Comparison of ENCODE assay signal across 1 cellular context in the genomic region with DNA sequence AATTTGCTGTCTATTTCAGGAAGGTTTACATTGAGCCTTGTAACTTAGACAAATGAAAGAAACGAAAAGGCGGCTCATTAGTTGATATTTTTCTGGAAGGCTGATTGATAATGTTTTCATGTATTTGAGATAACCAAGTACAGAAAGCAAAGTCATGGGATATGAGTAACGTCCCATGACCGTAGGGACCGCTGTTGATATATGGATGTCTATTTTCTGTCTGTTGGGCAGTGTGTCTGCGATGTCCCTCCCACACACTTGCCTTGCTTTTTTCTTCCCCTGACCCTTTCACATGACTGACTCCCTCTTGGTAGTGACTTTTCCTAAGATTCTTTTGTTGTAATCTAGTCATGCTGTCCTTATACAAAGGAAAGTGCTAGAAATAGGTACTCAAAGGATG.
TF ChIP-seq lines count a peak whose summit lies in the region.

No MANE protein-coding gene starts in this region.

TF ChIP-seq in K562, 482 proteins besides CTCF, POLR2A, EP300 and RAD21 (continued from another document and continues in another):
- TF ChIP-seq, protein P1, sequence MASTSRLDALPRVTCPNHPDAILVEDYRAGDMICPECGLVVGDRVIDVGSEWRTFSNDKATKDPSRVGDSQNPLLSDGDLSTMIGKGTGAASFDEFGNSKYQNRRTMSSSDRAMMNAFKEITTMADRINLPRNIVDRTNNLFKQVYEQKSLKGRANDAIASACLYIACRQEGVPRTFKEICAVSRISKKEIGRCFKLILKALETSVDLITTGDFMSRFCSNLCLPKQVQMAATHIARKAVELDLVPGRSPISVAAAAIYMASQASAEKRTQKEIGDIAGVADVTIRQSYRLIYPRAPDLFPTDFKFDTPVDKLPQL (IDR thresholded peaks at IDR 0.05; ENCODE audit: extremely low read depth, insufficient read length) = no peak
- TF ChIP-seq PTBP1 (IDR thresholded peaks at IDR 0.05; ENCODE audit: low read depth, low read length) (no peak), PHB2 (IDR thresholded peaks at IDR 0.05; ENCODE audit: low read depth) (no peak), LEF1 (IDR thresholded peaks at IDR 0.05) (no peak), POU5F1 (IDR thresholded peaks at IDR 0.05; ENCODE audit: borderline replicate concordance, low read depth, low read length, partially characterized antibody) (no peak), ERF (CRISPR knock-in tag; IDR thresholded peaks at IDR 0.05) (no peak), YBX1 (IDR thresholded peaks at IDR 0.05) (no peak), EZH2 (IDR thresholded peaks at IDR 0.05; ENCODE audit: borderline replicate concordance, low read depth, low read length) (no peak), HOXB6 (CRISPR knock-in tag; IDR thresholded peaks at IDR 0.05; ENCODE audit: borderline replicate concordance) (no peak), BMI1 (IDR thresholded peaks at IDR 0.05; ENCODE audit: low read length) (no peak), TAF7 (tag; IDR thresholded peaks at IDR 0.05) (no peak), CHD4 (IDR thresholded peaks at IDR 0.05; ENCODE audit: insufficient read depth, insufficient replicate concordance, low read depth, low read length, poor library complexity, severe bottlenecking) (no peak), SRSF1 (IDR thresholded peaks at IDR 0.05; ENCODE audit: low read depth, low read length) (no peak), NR2C1 (IDR thresholded peaks at IDR 0.05) (no peak), NR2C1 (tag; IDR thresholded peaks at IDR 0.05) (0 out of 2 replicates have a peak, but pooled peaks have one; percentile 19), RFX7 (CRISPR knock-in tag; IDR thresholded peaks at IDR 0.05) (no peak), ZNF830 (CRISPR knock-in tag; IDR thresholded peaks at IDR 0.05) (no peak), CHD2 (IDR thresholded peaks at IDR 0.05; ENCODE audit: low read depth, low read length) (no peak), ZBTB1 (CRISPR knock-in tag; IDR thresholded peaks at IDR 0.05; ENCODE audit: borderline replicate concordance, low read depth) (no peak), HLTF (IDR thresholded peaks at IDR 0.05) (no peak), HDAC3 (IDR thresholded peaks at IDR 0.05; ENCODE audit: borderline replicate concordance, partially characterized antibody) (no peak), ZNF133 (CRISPR knock-in tag; IDR thresholded peaks at IDR 0.05) (no peak), SMC3 (conservative IDR thresholded peaks at IDR 0.05; ENCODE audit: insufficient read depth, low read depth, low read length) (no peak), MCM3 (IDR thresholded peaks at IDR 0.05) (no peak), ZFP1 (CRISPR knock-in tag; IDR thresholded peaks at IDR 0.05) (no peak), GATAD2A (IDR thresholded peaks at IDR 0.05) (no peak), ZNF121 (CRISPR knock-in tag; conservative IDR thresholded peaks at IDR 0.05) (no peak), CBFB (CRISPR knock-in tag; IDR thresholded peaks at IDR 0.05) (no peak), RBM17 (IDR thresholded peaks at IDR 0.05; ENCODE audit: borderline replicate concordance, low read depth, low read length) (no peak), ZNF583 (CRISPR knock-in tag; IDR thresholded peaks at IDR 0.05) (no peak), MEIS2 (IDR thresholded peaks at IDR 0.05; ENCODE audit: partially characterized antibody) (peak; percentile 96), CCAR2 (IDR thresholded peaks at IDR 0.05; ENCODE audit: low read depth, low read length) (no peak), ZSCAN29 (IDR thresholded peaks at IDR 0.05) (no peak), TRIM28 (IDR thresholded peaks at IDR 0.05) (no peak), ZBTB7A (IDR thresholded peaks at IDR 0.05; ENCODE audit: borderline replicate concordance, control insufficient read depth, low read depth, low read length) (no peak), ZEB2 (IDR thresholded peaks at IDR 0.05) (no peak)
- TF ChIP-seq, protein P2, sequence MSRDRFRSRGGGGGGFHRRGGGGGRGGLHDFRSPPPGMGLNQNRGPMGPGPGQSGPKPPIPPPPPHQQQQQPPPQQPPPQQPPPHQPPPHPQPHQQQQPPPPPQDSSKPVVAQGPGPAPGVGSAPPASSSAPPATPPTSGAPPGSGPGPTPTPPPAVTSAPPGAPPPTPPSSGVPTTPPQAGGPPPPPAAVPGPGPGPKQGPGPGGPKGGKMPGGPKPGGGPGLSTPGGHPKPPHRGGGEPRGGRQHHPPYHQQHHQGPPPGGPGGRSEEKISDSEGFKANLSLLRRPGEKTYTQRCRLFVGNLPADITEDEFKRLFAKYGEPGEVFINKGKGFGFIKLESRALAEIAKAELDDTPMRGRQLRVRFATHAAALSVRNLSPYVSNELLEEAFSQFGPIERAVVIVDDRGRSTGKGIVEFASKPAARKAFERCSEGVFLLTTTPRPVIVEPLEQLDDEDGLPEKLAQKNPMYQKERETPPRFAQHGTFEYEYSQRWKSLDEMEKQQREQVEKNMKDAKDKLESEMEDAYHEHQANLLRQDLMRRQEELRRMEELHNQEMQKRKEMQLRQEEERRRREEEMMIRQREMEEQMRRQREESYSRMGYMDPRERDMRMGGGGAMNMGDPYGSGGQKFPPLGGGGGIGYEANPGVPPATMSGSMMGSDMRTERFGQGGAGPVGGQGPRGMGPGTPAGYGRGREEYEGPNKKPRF (IDR thresholded peaks at IDR 0.05; ENCODE audit: low read depth, low read length) = no peak
- TF ChIP-seq, protein P3, sequence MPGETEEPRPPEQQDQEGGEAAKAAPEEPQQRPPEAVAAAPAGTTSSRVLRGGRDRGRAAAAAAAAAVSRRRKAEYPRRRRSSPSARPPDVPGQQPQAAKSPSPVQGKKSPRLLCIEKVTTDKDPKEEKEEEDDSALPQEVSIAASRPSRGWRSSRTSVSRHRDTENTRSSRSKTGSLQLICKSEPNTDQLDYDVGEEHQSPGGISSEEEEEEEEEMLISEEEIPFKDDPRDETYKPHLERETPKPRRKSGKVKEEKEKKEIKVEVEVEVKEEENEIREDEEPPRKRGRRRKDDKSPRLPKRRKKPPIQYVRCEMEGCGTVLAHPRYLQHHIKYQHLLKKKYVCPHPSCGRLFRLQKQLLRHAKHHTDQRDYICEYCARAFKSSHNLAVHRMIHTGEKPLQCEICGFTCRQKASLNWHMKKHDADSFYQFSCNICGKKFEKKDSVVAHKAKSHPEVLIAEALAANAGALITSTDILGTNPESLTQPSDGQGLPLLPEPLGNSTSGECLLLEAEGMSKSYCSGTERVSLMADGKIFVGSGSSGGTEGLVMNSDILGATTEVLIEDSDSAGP (CRISPR knock-in tag; IDR thresholded peaks at IDR 0.05) = no peak
- TF ChIP-seq, protein P4, sequence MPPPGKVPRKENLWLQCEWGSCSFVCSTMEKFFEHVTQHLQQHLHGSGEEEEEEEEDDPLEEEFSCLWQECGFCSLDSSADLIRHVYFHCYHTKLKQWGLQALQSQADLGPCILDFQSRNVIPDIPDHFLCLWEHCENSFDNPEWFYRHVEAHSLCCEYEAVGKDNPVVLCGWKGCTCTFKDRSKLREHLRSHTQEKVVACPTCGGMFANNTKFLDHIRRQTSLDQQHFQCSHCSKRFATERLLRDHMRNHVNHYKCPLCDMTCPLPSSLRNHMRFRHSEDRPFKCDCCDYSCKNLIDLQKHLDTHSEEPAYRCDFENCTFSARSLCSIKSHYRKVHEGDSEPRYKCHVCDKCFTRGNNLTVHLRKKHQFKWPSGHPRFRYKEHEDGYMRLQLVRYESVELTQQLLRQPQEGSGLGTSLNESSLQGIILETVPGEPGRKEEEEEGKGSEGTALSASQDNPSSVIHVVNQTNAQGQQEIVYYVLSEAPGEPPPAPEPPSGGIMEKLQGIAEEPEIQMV (tag; conservative IDR thresholded peaks at IDR 0.05; ENCODE audit: low read depth) = no peak
- TF ChIP-seq, protein P5, sequence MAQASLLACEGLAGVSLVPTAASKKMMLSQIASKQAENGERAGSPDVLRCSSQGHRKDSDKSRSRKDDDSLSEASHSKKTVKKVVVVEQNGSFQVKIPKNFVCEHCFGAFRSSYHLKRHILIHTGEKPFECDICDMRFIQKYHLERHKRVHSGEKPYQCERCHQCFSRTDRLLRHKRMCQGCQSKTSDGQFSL (CRISPR knock-in tag; IDR thresholded peaks at IDR 0.05) = no peak
- TF ChIP-seq, protein P5 (tag; IDR thresholded peaks at IDR 0.05) = no peak
- TF ChIP-seq, protein P6, sequence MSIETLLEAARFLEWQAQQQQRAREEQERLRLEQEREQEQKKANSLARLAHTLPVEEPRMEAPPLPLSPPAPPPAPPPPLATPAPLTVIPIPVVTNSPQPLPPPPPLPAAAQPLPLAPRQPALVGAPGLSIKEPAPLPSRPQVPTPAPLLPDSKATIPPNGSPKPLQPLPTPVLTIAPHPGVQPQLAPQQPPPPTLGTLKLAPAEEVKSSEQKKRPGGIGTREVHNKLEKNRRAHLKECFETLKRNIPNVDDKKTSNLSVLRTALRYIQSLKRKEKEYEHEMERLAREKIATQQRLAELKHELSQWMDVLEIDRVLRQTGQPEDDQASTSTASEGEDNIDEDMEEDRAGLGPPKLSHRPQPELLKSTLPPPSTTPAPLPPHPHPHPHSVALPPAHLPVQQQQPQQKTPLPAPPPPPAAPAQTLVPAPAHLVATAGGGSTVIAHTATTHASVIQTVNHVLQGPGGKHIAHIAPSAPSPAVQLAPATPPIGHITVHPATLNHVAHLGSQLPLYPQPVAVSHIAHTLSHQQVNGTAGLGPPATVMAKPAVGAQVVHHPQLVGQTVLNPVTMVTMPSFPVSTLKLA (conservative IDR thresholded peaks at IDR 0.05) = no peak
- TF ChIP-seq, protein P7, sequence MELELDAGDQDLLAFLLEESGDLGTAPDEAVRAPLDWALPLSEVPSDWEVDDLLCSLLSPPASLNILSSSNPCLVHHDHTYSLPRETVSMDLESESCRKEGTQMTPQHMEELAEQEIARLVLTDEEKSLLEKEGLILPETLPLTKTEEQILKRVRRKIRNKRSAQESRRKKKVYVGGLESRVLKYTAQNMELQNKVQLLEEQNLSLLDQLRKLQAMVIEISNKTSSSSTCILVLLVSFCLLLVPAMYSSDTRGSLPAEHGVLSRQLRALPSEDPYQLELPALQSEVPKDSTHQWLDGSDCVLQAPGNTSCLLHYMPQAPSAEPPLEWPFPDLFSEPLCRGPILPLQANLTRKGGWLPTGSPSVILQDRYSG (tag; conservative IDR thresholded peaks at IDR 0.05; ENCODE audit: low read depth) = no peak
- TF ChIP-seq, protein P8, sequence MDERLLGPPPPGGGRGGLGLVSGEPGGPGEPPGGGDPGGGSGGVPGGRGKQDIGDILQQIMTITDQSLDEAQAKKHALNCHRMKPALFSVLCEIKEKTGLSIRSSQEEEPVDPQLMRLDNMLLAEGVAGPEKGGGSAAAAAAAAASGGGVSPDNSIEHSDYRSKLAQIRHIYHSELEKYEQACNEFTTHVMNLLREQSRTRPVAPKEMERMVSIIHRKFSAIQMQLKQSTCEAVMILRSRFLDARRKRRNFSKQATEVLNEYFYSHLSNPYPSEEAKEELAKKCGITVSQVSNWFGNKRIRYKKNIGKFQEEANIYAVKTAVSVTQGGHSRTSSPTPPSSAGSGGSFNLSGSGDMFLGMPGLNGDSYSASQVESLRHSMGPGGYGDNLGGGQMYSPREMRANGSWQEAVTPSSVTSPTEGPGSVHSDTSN (CRISPR knock-in tag; IDR thresholded peaks at IDR 0.05; ENCODE audit: low read depth) = no peak
- TF ChIP-seq, protein P8 (tag; conservative IDR thresholded peaks at IDR 0.05; ENCODE audit: low read depth) = peak; percentile 95
- TF ChIP-seq, protein P9, sequence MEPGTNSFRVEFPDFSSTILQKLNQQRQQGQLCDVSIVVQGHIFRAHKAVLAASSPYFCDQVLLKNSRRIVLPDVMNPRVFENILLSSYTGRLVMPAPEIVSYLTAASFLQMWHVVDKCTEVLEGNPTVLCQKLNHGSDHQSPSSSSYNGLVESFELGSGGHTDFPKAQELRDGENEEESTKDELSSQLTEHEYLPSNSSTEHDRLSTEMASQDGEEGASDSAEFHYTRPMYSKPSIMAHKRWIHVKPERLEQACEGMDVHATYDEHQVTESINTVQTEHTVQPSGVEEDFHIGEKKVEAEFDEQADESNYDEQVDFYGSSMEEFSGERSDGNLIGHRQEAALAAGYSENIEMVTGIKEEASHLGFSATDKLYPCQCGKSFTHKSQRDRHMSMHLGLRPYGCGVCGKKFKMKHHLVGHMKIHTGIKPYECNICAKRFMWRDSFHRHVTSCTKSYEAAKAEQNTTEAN (CRISPR knock-in tag; IDR thresholded peaks at IDR 0.05) = no peak
- TF ChIP-seq, protein P10, sequence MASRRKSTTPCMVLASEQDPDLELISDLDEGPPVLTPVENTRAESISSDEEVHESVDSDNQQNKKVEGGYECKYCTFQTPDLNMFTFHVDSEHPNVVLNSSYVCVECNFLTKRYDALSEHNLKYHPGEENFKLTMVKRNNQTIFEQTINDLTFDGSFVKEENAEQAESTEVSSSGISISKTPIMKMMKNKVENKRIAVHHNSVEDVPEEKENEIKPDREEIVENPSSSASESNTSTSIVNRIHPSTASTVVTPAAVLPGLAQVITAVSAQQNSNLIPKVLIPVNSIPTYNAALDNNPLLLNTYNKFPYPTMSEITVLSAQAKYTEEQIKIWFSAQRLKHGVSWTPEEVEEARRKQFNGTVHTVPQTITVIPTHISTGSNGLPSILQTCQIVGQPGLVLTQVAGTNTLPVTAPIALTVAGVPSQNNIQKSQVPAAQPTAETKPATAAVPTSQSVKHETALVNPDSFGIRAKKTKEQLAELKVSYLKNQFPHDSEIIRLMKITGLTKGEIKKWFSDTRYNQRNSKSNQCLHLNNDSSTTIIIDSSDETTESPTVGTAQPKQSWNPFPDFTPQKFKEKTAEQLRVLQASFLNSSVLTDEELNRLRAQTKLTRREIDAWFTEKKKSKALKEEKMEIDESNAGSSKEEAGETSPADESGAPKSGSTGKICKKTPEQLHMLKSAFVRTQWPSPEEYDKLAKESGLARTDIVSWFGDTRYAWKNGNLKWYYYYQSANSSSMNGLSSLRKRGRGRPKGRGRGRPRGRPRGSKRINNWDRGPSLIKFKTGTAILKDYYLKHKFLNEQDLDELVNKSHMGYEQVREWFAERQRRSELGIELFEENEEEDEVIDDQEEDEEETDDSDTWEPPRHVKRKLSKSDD (conservative IDR thresholded peaks at IDR 0.05; ENCODE audit: low read length) = no peak
- TF ChIP-seq, protein P11, sequence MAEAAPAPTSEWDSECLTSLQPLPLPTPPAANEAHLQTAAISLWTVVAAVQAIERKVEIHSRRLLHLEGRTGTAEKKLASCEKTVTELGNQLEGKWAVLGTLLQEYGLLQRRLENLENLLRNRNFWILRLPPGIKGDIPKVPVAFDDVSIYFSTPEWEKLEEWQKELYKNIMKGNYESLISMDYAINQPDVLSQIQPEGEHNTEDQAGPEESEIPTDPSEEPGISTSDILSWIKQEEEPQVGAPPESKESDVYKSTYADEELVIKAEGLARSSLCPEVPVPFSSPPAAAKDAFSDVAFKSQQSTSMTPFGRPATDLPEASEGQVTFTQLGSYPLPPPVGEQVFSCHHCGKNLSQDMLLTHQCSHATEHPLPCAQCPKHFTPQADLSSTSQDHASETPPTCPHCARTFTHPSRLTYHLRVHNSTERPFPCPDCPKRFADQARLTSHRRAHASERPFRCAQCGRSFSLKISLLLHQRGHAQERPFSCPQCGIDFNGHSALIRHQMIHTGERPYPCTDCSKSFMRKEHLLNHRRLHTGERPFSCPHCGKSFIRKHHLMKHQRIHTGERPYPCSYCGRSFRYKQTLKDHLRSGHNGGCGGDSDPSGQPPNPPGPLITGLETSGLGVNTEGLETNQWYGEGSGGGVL (CRISPR knock-in tag; IDR thresholded peaks at IDR 0.05) = no peak
